Comparison of ENCODE assay signal across 8 cellular contexts in genomic region chr2:118855451-118856279, GRCh38. TPM values are rescaled to one million over a fixed set of nuclear protein-coding genes. Genes with fewer than 3 reads are reported as not detected.
DNase-seq lines count a peak whose midpoint lies in the region; ATAC-seq and TF ChIP-seq lines count a peak whose summit lies in the region.

No MANE protein-coding gene starts in this region.

- H3K4me1 ChIP-seq in DOHH2 (ENCODE audit: control insufficient read depth, low read length) (peaks cover 2% of the 10 kb centered on the region; the same call in 1 of the 2 replicates), heart left ventricle (peaks cover 0 to 56% (median 10%) of the 10 kb centered on the region in 12 donors), prostate gland (replicated peaks) (no peaks in the 10 kb centered on the region), upper lobe of right lung (peaks cover 20% of the 10 kb centered on the region)

- in situ Hi-C loops in KBM-7 (cut with MboI; ENCODE audit: low pct_unique_long_range_greater_than_20kb, low sequenced_read_pairs): loop anchor here (25.0 kb wide), 2 partner anchors 618 to 818 kb away; no protein-coding TSS in a partner anchor

- H3K27me3 ChIP-seq in DOHH2 (ENCODE audit: control insufficient read depth, low read length) (peaks cover 14% of the 10 kb centered on the region), heart left ventricle (peaks cover 78 to 100% (median 98%) of the 10 kb centered on the region in 9 donors), prostate gland (replicated peaks; ENCODE audit: insufficient read depth) (peaks cover 77% of the 10 kb centered on the region), upper lobe of right lung (peaks cover 98% of the 10 kb centered on the region)

- no peak overlapping the region for H3K9ac ChIP-seq in SK-N-MC (ENCODE audit: insufficient read length)

- H3K36me3 Mint-ChIP-seq in activated naive CD4-positive, alpha-beta T cell treated with anti-CD3 and anti-CD28 coated beads, Interleukin-2, amount 50 U/mL, for 72 hours: peaks cover 0 to 16% of the 10 kb centered on the region in 2 donors

- intact Hi-C loops in heart left ventricle (cut with DNase I) (loop anchor here in 9 of 10 donors (1.0 to 10.0 kb wide), 8 partner anchors 481 to 811 kb away; no protein-coding TSS in a partner anchor), prostate gland (cut with DNase I) (loop anchor here (5.0 kb wide), 1 partner anchor 633 kb away; no protein-coding TSS in a partner anchor), upper lobe of right lung (cut with DNase I) (loop anchor here (10.0 kb wide), 1 partner anchor 631 kb away; no protein-coding TSS in a partner anchor)

- peak; percentile 86 for TF ChIP-seq CTCF in DOHH2 (IDR thresholded peaks at IDR 0.05; ENCODE audit: low read depth, low read length, poor library complexity, severe bottlenecking)
- peak; percentile 88 to 99 (median 96) for TF ChIP-seq CTCF in heart left ventricle (IDR thresholded peaks at IDR 0.05)
- TF ChIP-seq CTCF in prostate gland (IDR thresholded peaks at IDR 0.05): peak; percentile 87 to 94 (median 92)
- peak; percentile 97 for TF ChIP-seq CTCF in upper lobe of right lung (IDR thresholded peaks at IDR 0.05)

- H3K36me3 ChIP-seq in DOHH2 (ENCODE audit: control insufficient read depth, low read length) (no peaks in the 10 kb centered on the region), SK-N-MC (ENCODE audit: insufficient read depth, low read length) (no peaks in the 10 kb centered on the region), heart left ventricle (no peaks in the 10 kb centered on the region), prostate gland (no peaks in the 10 kb centered on the region), upper lobe of right lung (no peaks in the 10 kb centered on the region)

- DNase-seq in KBM-7 (peak; percentile 87), SK-N-MC (ENCODE audit: low read depth, low spot score) (no peak), heart left ventricle (peak; percentile 68 to 87 (median 73)), prostate gland (ENCODE audit: low spot score) (peak; percentile 53), upper lobe of right lung (peak; percentile 89)
- peak; percentile 78 to 93 for DNase-seq in activated naive CD4-positive, alpha-beta T cell treated with anti-CD3 and anti-CD28 coated beads, Interleukin-2, amount 50 U/mL, for 72 hours (ENCODE audit: low spot score in 2 of 2)

- peak overlapping the region in 1 of 2 donors; percentile 22 for H3K27ac Mint-ChIP-seq in activated naive CD4-positive, alpha-beta T cell treated with anti-CD3 and anti-CD28 coated beads, Interleukin-2, amount 50 U/mL, for 72 hours

- ATAC-seq in GM21717 (IDR thresholded peaks at IDR 0.05; ENCODE audit: unreplicated experiment): peak; percentile 85
- ATAC-seq in activated naive CD4-positive, alpha-beta T cell treated with anti-CD3 and anti-CD28 coated beads, Interleukin-2, amount 50 U/mL, for 72 hours: peak; percentile 88 to 91
- peak; percentile 76 to 95 (median 86) for ATAC-seq in heart left ventricle
- ATAC-seq in upper lobe of right lung: peak; percentile 93

- 1 to 2% (median 2%) methylated on average over 49 to 69 of the region's 69 CpGs for WGBS in heart left ventricle, 4 donors
- 1% methylated on average over 69 of the region's 69 CpGs for WGBS in prostate gland

- H3K79me2 ChIP-seq in DOHH2 (ENCODE audit: control insufficient read depth, low read length): no peaks in the 10 kb centered on the region

- no peaks in the 10 kb centered on the region for H3F3A ChIP-seq in DOHH2 (ENCODE audit: control insufficient read depth, insufficient read depth)

- H3K9me3 ChIP-seq in DOHH2 (ENCODE audit: control insufficient read depth, insufficient read depth, low read length): no peaks in the 10 kb centered on the region
- H3K9me3 ChIP-seq in SK-N-MC (ENCODE audit: low read depth, low read length): no peaks in the 10 kb centered on the region
- H3K9me3 ChIP-seq in heart left ventricle: no peaks in the 10 kb centered on the region
- H3K9me3 ChIP-seq in prostate gland: no peaks in the 10 kb centered on the region
- H3K9me3 ChIP-seq in upper lobe of right lung: no peaks in the 10 kb centered on the region

- H3K27ac ChIP-seq in DOHH2 (ENCODE audit: low read depth, low read length) (no peak overlapping the region), SK-N-MC (no peak overlapping the region), heart left ventricle (no peak overlapping the region), prostate gland (no peak overlapping the region), upper lobe of right lung (no peak overlapping the region)

- H3K9me2 ChIP-seq in DOHH2 (replicated peaks; ENCODE audit: control insufficient read depth, low read length): no peaks in the 10 kb centered on the region

- no peak overlapping the region for H3K4me2 ChIP-seq in DOHH2 (ENCODE audit: low read length)

- no peaks in the 10 kb centered on the region for H3K9me3 Mint-ChIP-seq in activated naive CD4-positive, alpha-beta T cell treated with anti-CD3 and anti-CD28 coated beads, Interleukin-2, amount 50 U/mL, for 72 hours

- H4K20me1 ChIP-seq in DOHH2 (ENCODE audit: control insufficient read depth, insufficient read depth, low read depth, low read length): no peaks in the 10 kb centered on the region

- no peak overlapping the region for H3K4me3 ChIP-seq in DOHH2 (ENCODE audit: low read length)
- H3K4me3 ChIP-seq in SK-N-MC: peak overlapping the region; percentile 64
- peak overlapping the region in 11 of 12 donors; percentile 4 to 43 (median 29) for H3K4me3 ChIP-seq in heart left ventricle
- H3K4me3 ChIP-seq in prostate gland: no peak overlapping the region
- peak overlapping the region; percentile 23 for H3K4me3 ChIP-seq in upper lobe of right lung

- no peak for TF ChIP-seq POLR2A in heart left ventricle (IDR thresholded peaks at IDR 0.05)
- TF ChIP-seq POLR2A in prostate gland (IDR thresholded peaks at IDR 0.05): no peak

RNA-seq across cellular contexts. Expression of gene EN1, which starts 8.2 kb away (rescaled TPM):
- not detected for total RNA-seq in activated naive CD4-positive, alpha-beta T cell treated with anti-CD3 and anti-CD28 coated beads, Interleukin-2, amount 50 U/mL, for 72 hours
- total RNA-seq in heart left ventricle: under 1 TPM in 1 of 9 donors, not detected in 8; 0.27 TPM
- not detected for polyA plus RNA-seq in heart left ventricle
- under 1 TPM in 1 of 2 donors, not detected in 1; 0.09 TPM for total RNA-seq in prostate gland
- not detected for total RNA-seq in upper lobe of right lung

Comparison
In these comparisons a context has a peak if more than half of its experiments do, and no peak if none do; other contexts are left out.
1. H3K4me3 ChIP-seq: peak in SK-N-MC (single experiment), heart left ventricle (11 of 12) and upper lobe of right lung (single experiment); none in DOHH2 (single experiment) and prostate gland (0 of 2).
2. Peak in every context shown above with its lines, with median percentiles within 50 percentile points of each other: CTCF ChIP-seq and ATAC-seq.